ENCODE assay signal across 8 cellular contexts in genomic region chr6:43014434-43014909, GRCh38. TPM values are rescaled to one million over a fixed set of nuclear protein-coding genes. Genes with fewer than 3 reads are reported as not detected.
DNase-seq lines count a peak whose midpoint lies in the region; ATAC-seq, FAIRE-seq and TF ChIP-seq lines count a peak whose summit lies in the region.

No MANE protein-coding gene starts in this region.

- H3K36me3 ChIP-seq in stomach smooth muscle (ENCODE audit: control insufficient read depth in 2 of 2, insufficient read depth in 2 of 2, low read length in 2 of 2) = peaks cover 35 to 42% of the 10 kb centered on the region in 2 donors

- H3K9me3 Mint-ChIP-seq in activated naive CD4-positive, alpha-beta T cell treated with anti-CD3 and anti-CD28 coated beads, Interleukin-2, amount 50 U/mL, for 72 hours = no peaks in the 10 kb centered on the region
- H3K9me3 Mint-ChIP-seq in immature natural killer cell = no peaks in the 10 kb centered on the region

- H3K4me1 ChIP-seq in stomach smooth muscle (ENCODE audit: control insufficient read depth, insufficient read depth, low read length) = peaks cover 55% of the 10 kb centered on the region

- H3K27ac ChIP-seq in 22Rv1 (peak overlapping the region; percentile 72), stomach smooth muscle (ENCODE audit: low read length) (peak overlapping the region; percentile 41)

- peak overlapping the region; percentile 81 to 91 for H3K4me3 ChIP-seq in stomach smooth muscle (ENCODE audit: low read length in 2 of 2)

- no peaks in the 10 kb centered on the region for H3K9me3 ChIP-seq in stomach smooth muscle (ENCODE audit: control insufficient read depth in 2 of 2, low read length in 2 of 2)

- no peak for TF ChIP-seq POLR2A in H54 (IDR thresholded peaks at IDR 0.05; ENCODE audit: low read depth, low read length)

- H3K9ac ChIP-seq in stomach smooth muscle (ENCODE audit: low read length in 2 of 2) = peak overlapping the region; percentile 31 to 75

- DNase-seq in H54 (ENCODE audit: insufficient read length, low spot score) = peak; percentile 31
- no peak for DNase-seq in activated naive CD4-positive, alpha-beta T cell treated with anti-CD3 and anti-CD28 coated beads, Interleukin-2, amount 50 U/mL, for 72 hours (ENCODE audit: low spot score in 2 of 2)
- DNase-seq in immature natural killer cell = no peak
- no peak for DNase-seq in frontal cortex (ENCODE audit: low spot score in 2 of 2)

- no peaks in the 10 kb centered on the region for H3K27me3 ChIP-seq in stomach smooth muscle (ENCODE audit: control insufficient read depth in 1 of 2, insufficient read depth in 2 of 2, low read length in 2 of 2)

- H3K4me1 Mint-ChIP-seq in immature natural killer cell = peaks cover 48 to 59% of the 10 kb centered on the region in 2 donors

- peaks cover 13 to 24% of the 10 kb centered on the region in 2 donors for H3K36me3 Mint-ChIP-seq in activated naive CD4-positive, alpha-beta T cell treated with anti-CD3 and anti-CD28 coated beads, Interleukin-2, amount 50 U/mL, for 72 hours
- H3K36me3 Mint-ChIP-seq in immature natural killer cell = peaks cover 0 to 26% (median 8%) of the 10 kb centered on the region in 3 donors

- peak overlapping the region; percentile 90 to 99 (median 93) for H3K4me3 Mint-ChIP-seq in immature natural killer cell

- FAIRE-seq in H54 (lab: Jason Lieb, UNC) = no peak
- FAIRE-seq in frontal cortex (lab: Jason Lieb, UNC) = no peak

- H3K27ac Mint-ChIP-seq in activated naive CD4-positive, alpha-beta T cell treated with anti-CD3 and anti-CD28 coated beads, Interleukin-2, amount 50 U/mL, for 72 hours = peak overlapping the region; percentile 92 to 98
- H3K27ac Mint-ChIP-seq in immature natural killer cell = peak overlapping the region; percentile 76 to 97 (median 88)

- no peak for TF ChIP-seq CTCF in 22Rv1 (IDR thresholded peaks at IDR 0.05)

- peaks cover 0 to 8% (median 4%) of the 10 kb centered on the region in 3 donors for H3K27me3 Mint-ChIP-seq in immature natural killer cell (ENCODE audit: low read depth in 3 of 3)

- ATAC-seq in activated naive CD4-positive, alpha-beta T cell treated with anti-CD3 and anti-CD28 coated beads, Interleukin-2, amount 50 U/mL, for 72 hours = no peak
- no peak for ATAC-seq in HG02970 (IDR thresholded peaks at IDR 0.05; ENCODE audit: low FRiP score, unreplicated experiment)
- no peak for ATAC-seq in HG02973 (IDR thresholded peaks at IDR 0.05; ENCODE audit: unreplicated experiment)

RNA-seq across cellular contexts. Expression of gene KLHDC3, which starts 0.4 kb away (rescaled TPM):
- total RNA-seq in activated naive CD4-positive, alpha-beta T cell treated with anti-CD3 and anti-CD28 coated beads, Interleukin-2, amount 50 U/mL, for 72 hours = 10 to 100 TPM; 67.7 to 74.0 TPM
- polyA plus RNA-seq in immature natural killer cell = 100 to 1,000 TPM; 123 to 228 (median 143) TPM
- total RNA-seq in frontal cortex = 164 TPM

RNA-seq across cellular contexts. Expression of gene MEA1, which starts 0.7 kb away (rescaled TPM):
- 10 to 100 TPM; 79.4 to 83.6 TPM for total RNA-seq in activated naive CD4-positive, alpha-beta T cell treated with anti-CD3 and anti-CD28 coated beads, Interleukin-2, amount 50 U/mL, for 72 hours
- 100 to 1,000 TPM in 1 of 3 donors, 10 to 100 TPM in 2; 92.4 to 157 (median 97.6) TPM for polyA plus RNA-seq in immature natural killer cell
- 31.4 TPM for total RNA-seq in frontal cortex

RNA-seq across cellular contexts. Expression of gene RRP36, which starts 7.0 kb away (rescaled TPM):
- 10 to 100 TPM; 45.6 to 46.9 TPM for total RNA-seq in activated naive CD4-positive, alpha-beta T cell treated with anti-CD3 and anti-CD28 coated beads, Interleukin-2, amount 50 U/mL, for 72 hours
- 10 to 100 TPM; 56.1 to 81.4 (median 78.9) TPM for polyA plus RNA-seq in immature natural killer cell
- 60.3 TPM for total RNA-seq in frontal cortex

RNA-seq across cellular contexts. Expression of gene PPP2R5D, which starts 30.1 kb away (rescaled TPM):
- total RNA-seq in activated naive CD4-positive, alpha-beta T cell treated with anti-CD3 and anti-CD28 coated beads, Interleukin-2, amount 50 U/mL, for 72 hours = 10 to 100 TPM; 53.0 to 96.0 TPM
- 10 to 100 TPM; 17.1 to 29.9 (median 17.7) TPM for polyA plus RNA-seq in immature natural killer cell
- 37.5 TPM for total RNA-seq in frontal cortex

RNA-seq across cellular contexts. Expression of gene PEX6, which starts 35.5 kb away (rescaled TPM):
- total RNA-seq in activated naive CD4-positive, alpha-beta T cell treated with anti-CD3 and anti-CD28 coated beads, Interleukin-2, amount 50 U/mL, for 72 hours = 10 to 100 TPM in 1 of 2 donors, 1 to 10 TPM in 1; 7.9 to 13.8 TPM
- 10 to 100 TPM; 12.2 to 18.1 (median 16.4) TPM for polyA plus RNA-seq in immature natural killer cell
- total RNA-seq in frontal cortex = 25.3 TPM
